Comparison of ENCODE assay signal across 1 cellular context in the genomic region with DNA sequence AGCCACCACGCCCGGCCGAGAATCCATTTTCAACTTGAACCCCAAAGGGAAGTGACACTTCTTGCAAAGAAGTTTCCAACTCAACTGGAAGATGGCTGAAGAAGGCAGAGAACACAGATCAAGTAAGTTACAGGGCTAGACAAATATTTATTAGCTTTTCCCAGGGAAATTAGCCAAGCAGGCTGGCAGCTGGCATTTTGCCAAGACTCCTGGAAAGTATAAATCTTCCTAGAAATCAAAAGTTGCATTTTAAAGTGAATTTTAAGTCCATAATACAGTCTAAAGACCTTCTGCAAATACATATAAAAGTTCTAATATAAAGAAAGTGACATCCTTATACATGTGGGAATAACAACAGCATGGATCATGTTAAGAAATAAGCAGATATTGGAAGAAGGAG.
TF ChIP-seq lines count a peak whose summit lies in the region.

No MANE protein-coding gene starts in this region.

TF ChIP-seq in HCT116, 20 proteins besides CTCF, POLR2A, EP300 and RAD21 (continued from another document):
- TF ChIP-seq, protein P1, sequence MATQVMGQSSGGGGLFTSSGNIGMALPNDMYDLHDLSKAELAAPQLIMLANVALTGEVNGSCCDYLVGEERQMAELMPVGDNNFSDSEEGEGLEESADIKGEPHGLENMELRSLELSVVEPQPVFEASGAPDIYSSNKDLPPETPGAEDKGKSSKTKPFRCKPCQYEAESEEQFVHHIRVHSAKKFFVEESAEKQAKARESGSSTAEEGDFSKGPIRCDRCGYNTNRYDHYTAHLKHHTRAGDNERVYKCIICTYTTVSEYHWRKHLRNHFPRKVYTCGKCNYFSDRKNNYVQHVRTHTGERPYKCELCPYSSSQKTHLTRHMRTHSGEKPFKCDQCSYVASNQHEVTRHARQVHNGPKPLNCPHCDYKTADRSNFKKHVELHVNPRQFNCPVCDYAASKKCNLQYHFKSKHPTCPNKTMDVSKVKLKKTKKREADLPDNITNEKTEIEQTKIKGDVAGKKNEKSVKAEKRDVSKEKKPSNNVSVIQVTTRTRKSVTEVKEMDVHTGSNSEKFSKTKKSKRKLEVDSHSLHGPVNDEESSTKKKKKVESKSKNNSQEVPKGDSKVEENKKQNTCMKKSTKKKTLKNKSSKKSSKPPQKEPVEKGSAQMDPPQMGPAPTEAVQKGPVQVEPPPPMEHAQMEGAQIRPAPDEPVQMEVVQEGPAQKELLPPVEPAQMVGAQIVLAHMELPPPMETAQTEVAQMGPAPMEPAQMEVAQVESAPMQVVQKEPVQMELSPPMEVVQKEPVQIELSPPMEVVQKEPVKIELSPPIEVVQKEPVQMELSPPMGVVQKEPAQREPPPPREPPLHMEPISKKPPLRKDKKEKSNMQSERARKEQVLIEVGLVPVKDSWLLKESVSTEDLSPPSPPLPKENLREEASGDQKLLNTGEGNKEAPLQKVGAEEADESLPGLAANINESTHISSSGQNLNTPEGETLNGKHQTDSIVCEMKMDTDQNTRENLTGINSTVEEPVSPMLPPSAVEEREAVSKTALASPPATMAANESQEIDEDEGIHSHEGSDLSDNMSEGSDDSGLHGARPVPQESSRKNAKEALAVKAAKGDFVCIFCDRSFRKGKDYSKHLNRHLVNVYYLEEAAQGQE (IDR thresholded peaks at IDR 0.05; ENCODE audit: low read depth), result no peak
- TF ChIP-seq SP1 (IDR thresholded peaks at IDR 0.05; ENCODE audit: low read depth), result no peak
- TF ChIP-seq JUND (IDR thresholded peaks at IDR 0.05), result no peak
- TF ChIP-seq TCF7L2 (IDR thresholded peaks at IDR 0.05; ENCODE audit: borderline replicate concordance, extremely low read depth, insufficient read depth, insufficient read length), result no peak
- no peak for TF ChIP-seq ZFX (IDR thresholded peaks at IDR 0.05)
- no peak for TF ChIP-seq FOSL1 (IDR thresholded peaks at IDR 0.05; ENCODE audit: low read depth)
- TF ChIP-seq EZH2 (IDR thresholded peaks at IDR 0.05), result no peak
TF ChIP-seq in HCT116: peak in this region for 0.
